1 cellular context compared by ENCODE assay signal in the genomic region with DNA sequence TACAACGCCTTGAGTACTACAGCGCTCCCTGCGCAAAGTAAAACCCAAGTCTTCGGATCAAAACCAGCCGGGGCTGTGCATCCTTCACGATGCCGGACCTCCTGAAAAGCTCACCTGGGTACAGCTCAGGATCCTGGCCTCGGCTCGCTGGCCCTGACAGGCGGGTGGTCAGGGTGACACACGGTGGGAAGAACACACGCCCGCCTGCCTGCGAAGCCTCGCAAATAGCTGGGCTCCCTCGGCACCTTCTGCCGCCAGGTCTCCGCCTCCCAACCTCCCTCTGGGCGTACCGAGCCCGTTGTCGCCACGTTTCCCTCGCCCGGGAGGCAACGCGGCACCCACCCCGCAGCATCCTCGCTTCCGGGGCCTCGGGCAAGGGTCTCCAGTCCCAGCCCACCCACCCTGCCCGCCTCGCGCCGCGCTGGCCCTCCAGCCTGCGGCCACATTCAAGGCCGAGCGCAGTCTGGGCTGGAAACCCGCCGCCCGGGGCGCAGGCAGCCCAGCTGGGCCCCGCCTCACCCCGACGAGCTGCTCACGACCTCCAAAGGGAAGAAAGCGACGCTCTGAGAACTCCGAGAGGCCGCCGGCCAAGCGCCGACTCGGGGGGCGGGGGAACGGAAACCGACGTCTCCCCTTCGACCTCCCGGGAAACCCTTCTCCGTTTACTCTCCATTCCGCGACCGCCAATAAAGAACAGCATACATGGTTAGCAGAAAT.
A peak's percentile ranks its signal among the peaks of the same experiment; 100 is the strongest.
TF ChIP-seq lines count a peak whose summit lies in the region.

No MANE protein-coding gene starts in this region.

TF ChIP-seq in K562, 482 proteins besides CTCF, POLR2A, EP300 and RAD21 (continued from another document and continues in another):
- TF ChIP-seq, protein P1, sequence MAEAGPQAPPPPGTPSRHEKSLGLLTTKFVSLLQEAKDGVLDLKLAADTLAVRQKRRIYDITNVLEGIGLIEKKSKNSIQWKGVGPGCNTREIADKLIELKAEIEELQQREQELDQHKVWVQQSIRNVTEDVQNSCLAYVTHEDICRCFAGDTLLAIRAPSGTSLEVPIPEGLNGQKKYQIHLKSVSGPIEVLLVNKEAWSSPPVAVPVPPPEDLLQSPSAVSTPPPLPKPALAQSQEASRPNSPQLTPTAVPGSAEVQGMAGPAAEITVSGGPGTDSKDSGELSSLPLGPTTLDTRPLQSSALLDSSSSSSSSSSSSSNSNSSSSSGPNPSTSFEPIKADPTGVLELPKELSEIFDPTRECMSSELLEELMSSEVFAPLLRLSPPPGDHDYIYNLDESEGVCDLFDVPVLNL (CRISPR knock-in tag; IDR thresholded peaks at IDR 0.05; ENCODE audit: low read depth), result 0 out of 2 replicates have a peak, but pooled peaks have one; percentile 22
- 0 out of 2 replicates have a peak, but pooled peaks have one; percentile 34 for TF ChIP-seq ZEB2 (IDR thresholded peaks at IDR 0.05)
- no peak for TF ChIP-seq ARID1B (IDR thresholded peaks at IDR 0.05)
- no peak for TF ChIP-seq ZNF124 (CRISPR knock-in tag; IDR thresholded peaks at IDR 0.05)
- TF ChIP-seq HMGN3 (IDR thresholded peaks at IDR 0.05; ENCODE audit: borderline replicate concordance, extremely low read depth, insufficient read length, low read depth, low read length), result peak; percentile 50
- TF ChIP-seq, protein P2, sequence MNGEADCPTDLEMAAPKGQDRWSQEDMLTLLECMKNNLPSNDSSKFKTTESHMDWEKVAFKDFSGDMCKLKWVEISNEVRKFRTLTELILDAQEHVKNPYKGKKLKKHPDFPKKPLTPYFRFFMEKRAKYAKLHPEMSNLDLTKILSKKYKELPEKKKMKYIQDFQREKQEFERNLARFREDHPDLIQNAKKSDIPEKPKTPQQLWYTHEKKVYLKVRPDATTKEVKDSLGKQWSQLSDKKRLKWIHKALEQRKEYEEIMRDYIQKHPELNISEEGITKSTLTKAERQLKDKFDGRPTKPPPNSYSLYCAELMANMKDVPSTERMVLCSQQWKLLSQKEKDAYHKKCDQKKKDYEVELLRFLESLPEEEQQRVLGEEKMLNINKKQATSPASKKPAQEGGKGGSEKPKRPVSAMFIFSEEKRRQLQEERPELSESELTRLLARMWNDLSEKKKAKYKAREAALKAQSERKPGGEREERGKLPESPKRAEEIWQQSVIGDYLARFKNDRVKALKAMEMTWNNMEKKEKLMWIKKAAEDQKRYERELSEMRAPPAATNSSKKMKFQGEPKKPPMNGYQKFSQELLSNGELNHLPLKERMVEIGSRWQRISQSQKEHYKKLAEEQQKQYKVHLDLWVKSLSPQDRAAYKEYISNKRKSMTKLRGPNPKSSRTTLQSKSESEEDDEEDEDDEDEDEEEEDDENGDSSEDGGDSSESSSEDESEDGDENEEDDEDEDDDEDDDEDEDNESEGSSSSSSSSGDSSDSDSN (IDR thresholded peaks at IDR 0.05; ENCODE audit: borderline replicate concordance in 1 of 2, low read depth in 2 of 2, low read length in 2 of 2), result peak in 1 of 2 experiments; percentile 71; a peak in 2 of 4 replicates
- peak; percentile 8 for TF ChIP-seq TAF1 (IDR thresholded peaks at IDR 0.05; ENCODE audit: control insufficient read depth, extremely low read depth, insufficient read depth, low read length, severe bottlenecking)
- 0 out of 4 replicates have a peak, but pooled peaks of 1 of the 2 experiments have one; percentile 3 for TF ChIP-seq FOXA3 (CRISPR knock-in tag; conservative IDR thresholded peaks at IDR 0.05 in 1 of 2, IDR thresholded peaks at IDR 0.05 in 1 of 2)
- 0 out of 2 replicates have a peak, but pooled peaks have one; percentile 34 for TF ChIP-seq RNF2 (IDR thresholded peaks at IDR 0.05)
- TF ChIP-seq CXXC5 (CRISPR knock-in tag; IDR thresholded peaks at IDR 0.05), result 0 out of 2 replicates have a peak, but pooled peaks have one; percentile 25
- TF ChIP-seq ZNF778 (CRISPR knock-in tag; IDR thresholded peaks at IDR 0.05), result no peak
- peak; percentile 61 for TF ChIP-seq GABPA (tag; conservative IDR thresholded peaks at IDR 0.05; ENCODE audit: low read depth)
- TF ChIP-seq, protein P3, sequence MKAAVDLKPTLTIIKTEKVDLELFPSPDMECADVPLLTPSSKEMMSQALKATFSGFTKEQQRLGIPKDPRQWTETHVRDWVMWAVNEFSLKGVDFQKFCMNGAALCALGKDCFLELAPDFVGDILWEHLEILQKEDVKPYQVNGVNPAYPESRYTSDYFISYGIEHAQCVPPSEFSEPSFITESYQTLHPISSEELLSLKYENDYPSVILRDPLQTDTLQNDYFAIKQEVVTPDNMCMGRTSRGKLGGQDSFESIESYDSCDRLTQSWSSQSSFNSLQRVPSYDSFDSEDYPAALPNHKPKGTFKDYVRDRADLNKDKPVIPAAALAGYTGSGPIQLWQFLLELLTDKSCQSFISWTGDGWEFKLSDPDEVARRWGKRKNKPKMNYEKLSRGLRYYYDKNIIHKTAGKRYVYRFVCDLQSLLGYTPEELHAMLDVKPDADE (conservative IDR thresholded peaks at IDR 0.05; ENCODE audit: control insufficient read depth, low read depth, low read length), result no peak
- peak; percentile 52; the same call in 1 of the 2 replicates for TF ChIP-seq CTBP1 (IDR thresholded peaks at IDR 0.05; ENCODE audit: borderline replicate concordance)
- peak in 1 of 3 experiments; percentile 14 for TF ChIP-seq YY1 (IDR thresholded peaks at IDR 0.05; ENCODE audit: borderline replicate concordance in 1 of 3, control insufficient read depth in 1 of 3, extremely low read depth in 1 of 3, insufficient read depth in 3 of 3, insufficient read length in 1 of 3, insufficient replicate concordance in 2 of 3, low read depth in 1 of 3, low read length in 2 of 3)
- 0 out of 2 replicates have a peak, but pooled peaks have one; percentile 68 for TF ChIP-seq FOXK1 (CRISPR knock-in tag; IDR thresholded peaks at IDR 0.05; ENCODE audit: borderline replicate concordance)
- TF ChIP-seq, protein P4, sequence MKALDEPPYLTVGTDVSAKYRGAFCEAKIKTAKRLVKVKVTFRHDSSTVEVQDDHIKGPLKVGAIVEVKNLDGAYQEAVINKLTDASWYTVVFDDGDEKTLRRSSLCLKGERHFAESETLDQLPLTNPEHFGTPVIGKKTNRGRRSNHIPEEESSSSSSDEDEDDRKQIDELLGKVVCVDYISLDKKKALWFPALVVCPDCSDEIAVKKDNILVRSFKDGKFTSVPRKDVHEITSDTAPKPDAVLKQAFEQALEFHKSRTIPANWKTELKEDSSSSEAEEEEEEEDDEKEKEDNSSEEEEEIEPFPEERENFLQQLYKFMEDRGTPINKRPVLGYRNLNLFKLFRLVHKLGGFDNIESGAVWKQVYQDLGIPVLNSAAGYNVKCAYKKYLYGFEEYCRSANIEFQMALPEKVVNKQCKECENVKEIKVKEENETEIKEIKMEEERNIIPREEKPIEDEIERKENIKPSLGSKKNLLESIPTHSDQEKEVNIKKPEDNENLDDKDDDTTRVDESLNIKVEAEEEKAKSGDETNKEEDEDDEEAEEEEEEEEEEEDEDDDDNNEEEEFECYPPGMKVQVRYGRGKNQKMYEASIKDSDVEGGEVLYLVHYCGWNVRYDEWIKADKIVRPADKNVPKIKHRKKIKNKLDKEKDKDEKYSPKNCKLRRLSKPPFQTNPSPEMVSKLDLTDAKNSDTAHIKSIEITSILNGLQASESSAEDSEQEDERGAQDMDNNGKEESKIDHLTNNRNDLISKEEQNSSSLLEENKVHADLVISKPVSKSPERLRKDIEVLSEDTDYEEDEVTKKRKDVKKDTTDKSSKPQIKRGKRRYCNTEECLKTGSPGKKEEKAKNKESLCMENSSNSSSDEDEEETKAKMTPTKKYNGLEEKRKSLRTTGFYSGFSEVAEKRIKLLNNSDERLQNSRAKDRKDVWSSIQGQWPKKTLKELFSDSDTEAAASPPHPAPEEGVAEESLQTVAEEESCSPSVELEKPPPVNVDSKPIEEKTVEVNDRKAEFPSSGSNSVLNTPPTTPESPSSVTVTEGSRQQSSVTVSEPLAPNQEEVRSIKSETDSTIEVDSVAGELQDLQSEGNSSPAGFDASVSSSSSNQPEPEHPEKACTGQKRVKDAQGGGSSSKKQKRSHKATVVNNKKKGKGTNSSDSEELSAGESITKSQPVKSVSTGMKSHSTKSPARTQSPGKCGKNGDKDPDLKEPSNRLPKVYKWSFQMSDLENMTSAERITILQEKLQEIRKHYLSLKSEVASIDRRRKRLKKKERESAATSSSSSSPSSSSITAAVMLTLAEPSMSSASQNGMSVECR (CRISPR knock-in tag; IDR thresholded peaks at IDR 0.05), result 0 out of 2 replicates have a peak, but pooled peaks have one; percentile 2
- TF ChIP-seq ATF2 (CRISPR knock-in tag; IDR thresholded peaks at IDR 0.05), result no peak
- peak; percentile 45; the same call in 1 of the 2 replicates for TF ChIP-seq PHF8 (IDR thresholded peaks at IDR 0.05; ENCODE audit: borderline replicate concordance, low read length)
- no peak for TF ChIP-seq ATF3 (IDR thresholded peaks at IDR 0.05)
- no peak for TF ChIP-seq ATF3 (CRISPR knock-in tag; conservative IDR thresholded peaks at IDR 0.05)
- TF ChIP-seq POLR2G (IDR thresholded peaks at IDR 0.05; ENCODE audit: low read depth, low read length), result peak; percentile 82
- peak; percentile 84 for TF ChIP-seq NR3C1 (CRISPR knock-in tag; IDR thresholded peaks at IDR 0.05)
- no peak for TF ChIP-seq FOS (IDR thresholded peaks at IDR 0.05; ENCODE audit: extremely low read depth, insufficient read length)
- TF ChIP-seq NRF1 (conservative IDR thresholded peaks at IDR 0.05 in 1 of 2, IDR thresholded peaks at IDR 0.05 in 1 of 2), result peak in 1 of 2 experiments; percentile 15; a peak in 2 of 4 replicates
- peak; percentile 65 for TF ChIP-seq L3MBTL2 (IDR thresholded peaks at IDR 0.05)
- TF ChIP-seq ZBTB7A (IDR thresholded peaks at IDR 0.05; ENCODE audit: borderline replicate concordance, control insufficient read depth, low read depth, low read length), result peak; percentile 59; the same call in 1 of the 2 replicates
- no peak for TF ChIP-seq FOXM1 (IDR thresholded peaks at IDR 0.05; ENCODE audit: low read depth)
- 0 out of 2 replicates have a peak, but pooled peaks have one; percentile 22 for TF ChIP-seq FOXM1 (CRISPR knock-in tag; IDR thresholded peaks at IDR 0.05; ENCODE audit: low read depth)
- peak; percentile 15; the same call in 1 of the 2 replicates for TF ChIP-seq MYC (IDR thresholded peaks at IDR 0.05; ENCODE audit: low read depth, low read length)
- TF ChIP-seq MYC (CRISPR knock-in tag; IDR thresholded peaks at IDR 0.05; ENCODE audit: borderline replicate concordance, low read depth), result no peak
- peak; percentile 8; the same call in 1 of the 2 replicates for TF ChIP-seq MAX (CRISPR knock-in tag; IDR thresholded peaks at IDR 0.05)
- no peak for TF ChIP-seq U2AF1 (optimal IDR thresholded peaks at IDR 0.05; ENCODE audit: low read depth, low read length)
- TF ChIP-seq KDM5B (IDR thresholded peaks at IDR 0.05; ENCODE audit: insufficient replicate concordance, low read depth, low read length), result peak; percentile 39
- peak; percentile 70 for TF ChIP-seq ZFX (CRISPR knock-in tag; IDR thresholded peaks at IDR 0.05)
- TF ChIP-seq SIRT6 (IDR thresholded peaks at IDR 0.05; ENCODE audit: low read depth, low read length), result no peak
- TF ChIP-seq, protein P5, sequence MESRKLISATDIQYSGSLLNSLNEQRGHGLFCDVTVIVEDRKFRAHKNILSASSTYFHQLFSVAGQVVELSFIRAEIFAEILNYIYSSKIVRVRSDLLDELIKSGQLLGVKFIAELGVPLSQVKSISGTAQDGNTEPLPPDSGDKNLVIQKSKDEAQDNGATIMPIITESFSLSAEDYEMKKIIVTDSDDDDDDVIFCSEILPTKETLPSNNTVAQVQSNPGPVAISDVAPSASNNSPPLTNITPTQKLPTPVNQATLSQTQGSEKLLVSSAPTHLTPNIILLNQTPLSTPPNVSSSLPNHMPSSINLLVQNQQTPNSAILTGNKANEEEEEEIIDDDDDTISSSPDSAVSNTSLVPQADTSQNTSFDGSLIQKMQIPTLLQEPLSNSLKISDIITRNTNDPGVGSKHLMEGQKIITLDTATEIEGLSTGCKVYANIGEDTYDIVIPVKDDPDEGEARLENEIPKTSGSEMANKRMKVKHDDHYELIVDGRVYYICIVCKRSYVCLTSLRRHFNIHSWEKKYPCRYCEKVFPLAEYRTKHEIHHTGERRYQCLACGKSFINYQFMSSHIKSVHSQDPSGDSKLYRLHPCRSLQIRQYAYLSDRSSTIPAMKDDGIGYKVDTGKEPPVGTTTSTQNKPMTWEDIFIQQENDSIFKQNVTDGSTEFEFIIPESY (CRISPR knock-in tag; IDR thresholded peaks at IDR 0.05), result peak; percentile 39; the same call in 1 of the 2 replicates
- TF ChIP-seq NR1H2 (CRISPR knock-in tag; IDR thresholded peaks at IDR 0.05), result peak; percentile 75; the same call in 1 of the 2 replicates
- peak; percentile 86 to 91 for TF ChIP-seq E2F6 (IDR thresholded peaks at IDR 0.05; ENCODE audit: borderline replicate concordance in 1 of 2, extremely low read depth in 1 of 2, insufficient read depth in 1 of 2, insufficient read length in 1 of 2, low read depth in 1 of 2, low read length in 1 of 2, poor library complexity in 1 of 2, severe bottlenecking in 1 of 2)
- peak in 1 of 2 experiments; percentile 24; a peak in 2 of 4 replicates for TF ChIP-seq MAZ (CRISPR knock-in tag; conservative IDR thresholded peaks at IDR 0.05 in 1 of 2, IDR thresholded peaks at IDR 0.05 in 1 of 2)
